8 cellular contexts compared by ENCODE assay signal in the genomic region with DNA sequence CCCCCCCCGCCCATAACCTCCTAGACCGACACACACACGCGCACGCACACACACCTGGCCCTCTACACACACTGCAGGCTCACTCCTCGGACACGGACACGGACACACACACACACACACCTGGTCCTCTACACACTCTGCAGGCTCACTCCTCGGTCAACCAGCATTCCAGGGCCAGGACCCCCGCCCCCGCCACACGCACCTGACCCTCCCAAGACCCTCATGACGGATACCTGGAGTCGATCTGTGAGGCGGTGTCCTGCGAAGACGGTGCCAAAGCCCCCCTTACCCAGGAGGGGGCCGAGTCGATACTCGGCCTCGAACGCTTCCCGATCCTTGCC. TPM values are rescaled to one million over a fixed set of nuclear protein-coding genes. Genes with fewer than 3 reads are reported as not detected.
DNase-seq lines count a peak whose midpoint lies in the region; ATAC-seq and TF ChIP-seq lines count a peak whose summit lies in the region.

No MANE protein-coding gene starts in this region.

- CTCF ChIA-PET in activated CD4-positive, alpha-beta T cell treated with anti-CD3 and anti-CD28 coated beads, Interleukin-2, amount 10 ng/mL, durations not matched to agents 7 days and 5 days (lab: Charles Lee): interaction anchor here (4.8 kb wide), 1 partner anchor 20 kb away, joined by 16 read pairs; no protein-coding TSS in a partner anchor

- POLR2A ChIA-PET in activated CD4-positive, alpha-beta T cell treated with anti-CD3 and anti-CD28 coated beads, Interleukin-2, amount 10 ng/mL, durations not matched to agents 7 days and 5 days (lab: Charles Lee): no interaction called here
- POLR2A ChIA-PET in activated naive CD8-positive, alpha-beta T cell treated with anti-CD3 and anti-CD28 coated beads, Interleukin-2, amount 10 ng/mL, durations not matched to agents 7 days and 5 days (lab: Charles Lee): interaction anchor here (4.2 kb wide), 1 partner anchor 21 kb away, joined by 51 read pairs; no protein-coding TSS in a partner anchor

- peaks cover 7% of the 10 kb centered on the region for H3K36me3 ChIP-seq in thoracic aorta

- H3K27ac Mint-ChIP-seq in activated CD4-positive, alpha-beta T cell treated with anti-CD3 and anti-CD28 coated beads, Interleukin-2, amount 10 ng/mL, durations not matched to agents 7 days and 5 days: peak overlapping the region; percentile 98
- H3K27ac Mint-ChIP-seq in activated naive CD8-positive, alpha-beta T cell treated with anti-CD3 and anti-CD28 coated beads, Interleukin-2, amount 10 ng/mL, durations not matched to agents 7 days and 5 days: peak overlapping the region; percentile 87

- ATAC-seq in activated naive CD8-positive, alpha-beta T cell treated with anti-CD3 and anti-CD28 coated beads, Interleukin-2, amount 10 ng/mL, durations not matched to agents 7 days and 5 days (ENCODE audit: low read depth): no peak
- no peak for ATAC-seq in thoracic aorta (ENCODE audit: insufficient number of reproducible peaks, low FRiP score, low read depth)
- no peak for ATAC-seq in HG03108 (IDR thresholded peaks at IDR 0.05; ENCODE audit: unreplicated experiment)
- ATAC-seq in HG02588 (IDR thresholded peaks at IDR 0.05; ENCODE audit: unreplicated experiment): no peak

- peak overlapping the region; percentile 73 for H3K27ac ChIP-seq in layer of hippocampus (ENCODE audit: low read depth, low read length)
- H3K27ac ChIP-seq in thoracic aorta: peak overlapping the region; percentile 85 to 91

- peak overlapping the region; percentile 99 for H3K4me3 Mint-ChIP-seq in activated CD4-positive, alpha-beta T cell treated with anti-CD3 and anti-CD28 coated beads, Interleukin-2, amount 10 ng/mL, durations not matched to agents 7 days and 5 days
- peak overlapping the region; percentile 97 for H3K4me3 Mint-ChIP-seq in activated naive CD8-positive, alpha-beta T cell treated with anti-CD3 and anti-CD28 coated beads, Interleukin-2, amount 10 ng/mL, durations not matched to agents 7 days and 5 days

- H3K27me3 ChIP-seq in layer of hippocampus (ENCODE audit: control insufficient read depth, insufficient read depth, low read length) (no peaks in the 10 kb centered on the region), thoracic aorta (replicated peaks; ENCODE audit: insufficient read depth) (no peaks in the 10 kb centered on the region)

- peaks cover 54% of the 10 kb centered on the region for H3K4me1 Mint-ChIP-seq in activated CD4-positive, alpha-beta T cell treated with anti-CD3 and anti-CD28 coated beads, Interleukin-2, amount 10 ng/mL, durations not matched to agents 7 days and 5 days
- H3K4me1 Mint-ChIP-seq in activated naive CD8-positive, alpha-beta T cell treated with anti-CD3 and anti-CD28 coated beads, Interleukin-2, amount 10 ng/mL, durations not matched to agents 7 days and 5 days: peaks cover 28% of the 10 kb centered on the region

- H3K27me3 Mint-ChIP-seq in activated CD4-positive, alpha-beta T cell treated with anti-CD3 and anti-CD28 coated beads, Interleukin-2, amount 10 ng/mL, durations not matched to agents 7 days and 5 days: no peaks in the 10 kb centered on the region
- H3K27me3 Mint-ChIP-seq in activated naive CD8-positive, alpha-beta T cell treated with anti-CD3 and anti-CD28 coated beads, Interleukin-2, amount 10 ng/mL, durations not matched to agents 7 days and 5 days: no peaks in the 10 kb centered on the region

- DNase-seq in activated CD4-positive, alpha-beta T cell treated with anti-CD3 and anti-CD28 coated beads, Interleukin-2, amount 10 ng/mL, durations not matched to agents 7 days and 5 days: no peak
- DNase-seq in activated CD4-positive, alpha-beta T cell treated with anti-CD3 and anti-CD28 coated beads for 1 hour: no peak
- DNase-seq in activated naive CD8-positive, alpha-beta T cell treated with anti-CD3 and anti-CD28 coated beads, Interleukin-2, amount 10 ng/mL, durations not matched to agents 7 days and 5 days: peak; percentile 33
- DNase-seq in thoracic aorta (ENCODE audit: low spot score): no peak
- no peak for DNase-seq in central memory CD4-positive, alpha-beta T cell

- peaks cover 56% of the 10 kb centered on the region for H3K36me3 Mint-ChIP-seq in activated CD4-positive, alpha-beta T cell treated with anti-CD3 and anti-CD28 coated beads, Interleukin-2, amount 10 ng/mL, durations not matched to agents 7 days and 5 days (ENCODE audit: low read depth)
- H3K36me3 Mint-ChIP-seq in activated naive CD8-positive, alpha-beta T cell treated with anti-CD3 and anti-CD28 coated beads, Interleukin-2, amount 10 ng/mL, durations not matched to agents 7 days and 5 days: peaks cover 14% of the 10 kb centered on the region

- peaks cover 0 to 5% of the 10 kb centered on the region in 2 donors for H3K4me1 ChIP-seq in thoracic aorta (ENCODE audit: control insufficient read depth in 1 of 2, low read depth in 2 of 2)

- H3K9me3 ChIP-seq in thoracic aorta: no peaks in the 10 kb centered on the region

- peak overlapping the region; percentile 82 for H3K4me3 ChIP-seq in thoracic aorta

- TF ChIP-seq CTCF in thoracic aorta (IDR thresholded peaks at IDR 0.05): no peak

- H3K9me3 Mint-ChIP-seq in activated CD4-positive, alpha-beta T cell treated with anti-CD3 and anti-CD28 coated beads, Interleukin-2, amount 10 ng/mL, durations not matched to agents 7 days and 5 days: no peaks in the 10 kb centered on the region
- H3K9me3 Mint-ChIP-seq in activated naive CD8-positive, alpha-beta T cell treated with anti-CD3 and anti-CD28 coated beads, Interleukin-2, amount 10 ng/mL, durations not matched to agents 7 days and 5 days: no peaks in the 10 kb centered on the region

RNA-seq across cellular contexts. Expression of gene PIM2, which starts 0.6 kb away (rescaled TPM):
- 100 to 1,000 TPM; 152 to 154 TPM for total RNA-seq in activated CD4-positive, alpha-beta T cell treated with anti-CD3 and anti-CD28 coated beads, Interleukin-2, amount 10 ng/mL, durations not matched to agents 7 days and 5 days
- total RNA-seq in activated naive CD8-positive, alpha-beta T cell treated with anti-CD3 and anti-CD28 coated beads, Interleukin-2, amount 10 ng/mL, durations not matched to agents 7 days and 5 days: 10 to 100 TPM; 63.1 to 63.2 TPM
- total RNA-seq in thoracic aorta: 10 to 100 TPM; 14.8 to 21.9 TPM

RNA-seq across cellular contexts. Expression of gene SLC35A2, which starts 6.8 kb away (rescaled TPM):
- total RNA-seq in activated CD4-positive, alpha-beta T cell treated with anti-CD3 and anti-CD28 coated beads, Interleukin-2, amount 10 ng/mL, durations not matched to agents 7 days and 5 days: 10 to 100 TPM; 14.0 to 16.8 TPM
- total RNA-seq in activated naive CD8-positive, alpha-beta T cell treated with anti-CD3 and anti-CD28 coated beads, Interleukin-2, amount 10 ng/mL, durations not matched to agents 7 days and 5 days: 10 to 100 TPM; 12.7 to 14.1 TPM
- total RNA-seq in thoracic aorta: 10 to 100 TPM; 12.8 to 30.7 TPM

RNA-seq across cellular contexts. Expression of gene PQBP1, which starts 20.5 kb away (rescaled TPM):
- 10 to 100 TPM; 69.4 to 77.6 TPM for total RNA-seq in activated CD4-positive, alpha-beta T cell treated with anti-CD3 and anti-CD28 coated beads, Interleukin-2, amount 10 ng/mL, durations not matched to agents 7 days and 5 days
- 10 to 100 TPM; 58.2 to 61.0 TPM for total RNA-seq in activated naive CD8-positive, alpha-beta T cell treated with anti-CD3 and anti-CD28 coated beads, Interleukin-2, amount 10 ng/mL, durations not matched to agents 7 days and 5 days
- total RNA-seq in thoracic aorta: 10 to 100 TPM; 37.5 to 60.2 TPM

RNA-seq across cellular contexts. Expression of gene TIMM17B, which starts 20.7 kb away (rescaled TPM):
- 10 to 100 TPM; 39.9 to 45.8 TPM for total RNA-seq in activated CD4-positive, alpha-beta T cell treated with anti-CD3 and anti-CD28 coated beads, Interleukin-2, amount 10 ng/mL, durations not matched to agents 7 days and 5 days
- 10 to 100 TPM; 39.2 to 44.5 TPM for total RNA-seq in activated naive CD8-positive, alpha-beta T cell treated with anti-CD3 and anti-CD28 coated beads, Interleukin-2, amount 10 ng/mL, durations not matched to agents 7 days and 5 days
- total RNA-seq in thoracic aorta: 10 to 100 TPM; 30.0 to 52.0 TPM

RNA-seq across cellular contexts. Expression of gene OTUD5, which starts 39.1 kb away (rescaled TPM):
- 10 to 100 TPM; 49.0 to 54.1 TPM for total RNA-seq in activated CD4-positive, alpha-beta T cell treated with anti-CD3 and anti-CD28 coated beads, Interleukin-2, amount 10 ng/mL, durations not matched to agents 7 days and 5 days
- total RNA-seq in activated naive CD8-positive, alpha-beta T cell treated with anti-CD3 and anti-CD28 coated beads, Interleukin-2, amount 10 ng/mL, durations not matched to agents 7 days and 5 days: 10 to 100 TPM; 60.7 to 62.4 TPM
- 10 to 100 TPM; 28.4 to 40.5 TPM for total RNA-seq in thoracic aorta
